ENCODE assay signal across 8 cellular contexts in the genomic region with DNA sequence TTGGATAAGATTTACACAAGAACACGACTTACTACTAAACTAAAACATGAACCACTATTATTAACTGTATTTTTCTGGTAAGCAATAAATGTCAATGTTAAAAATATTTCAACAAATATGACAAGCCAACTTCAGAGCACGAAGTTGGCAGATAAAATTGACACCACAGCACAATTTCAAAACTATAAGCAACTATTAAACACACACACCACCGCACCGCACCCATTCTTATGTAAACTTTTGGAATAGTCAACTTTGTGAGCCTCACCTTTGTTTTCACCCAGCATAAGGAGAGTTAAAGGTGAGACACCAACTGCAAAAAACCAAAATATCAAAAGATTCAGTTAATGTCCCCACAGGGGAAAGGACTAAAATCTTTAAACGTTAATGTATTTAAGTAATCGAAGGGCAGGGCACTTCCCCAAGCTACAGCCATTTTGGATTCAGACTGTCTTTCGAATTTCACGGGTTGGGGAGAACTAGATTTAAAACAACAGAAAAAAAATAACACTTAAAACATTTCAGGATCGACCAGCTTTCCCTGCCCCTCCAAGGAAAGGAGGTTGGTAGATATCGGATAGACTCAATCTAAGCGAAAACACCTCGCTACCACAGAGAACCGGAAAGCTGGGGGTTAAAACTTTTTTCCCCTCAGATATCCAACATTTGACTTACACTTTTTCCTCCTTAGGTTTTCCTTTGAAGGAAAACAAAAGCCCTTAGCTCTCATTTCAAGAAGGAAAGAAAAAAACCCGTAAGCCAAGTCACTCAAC. TPM values are rescaled to one million over a fixed set of nuclear protein-coding genes. Genes with fewer than 3 reads are reported as not detected.
DNase-seq lines count a peak whose midpoint lies in the region; ATAC-seq and TF ChIP-seq lines count a peak whose summit lies in the region.

No MANE protein-coding gene starts in this region.

- H3K4me3 ChIP-seq in foreskin fibroblast (ENCODE audit: low read depth in 1 of 2, low read length in 2 of 2) = peak overlapping the region; percentile 95 to 99

- no peak for TF ChIP-seq CTCF in foreskin fibroblast (IDR thresholded peaks at IDR 0.05; ENCODE audit: low read depth, low read length)

- peaks cover 31% of the 10 kb centered on the region for H3K36me3 Mint-ChIP-seq in stimulated activated naive CD8-positive, alpha-beta T cell treated with anti-CD3 and anti-CD28 coated beads, Interleukin-15, Interleukin-2, amounts not matched to agents 100 ng/mL and 50 ng/mL, for 24 hours (ENCODE audit: low read depth)
- H3K36me3 Mint-ChIP-seq in T-helper 1 cell treated with Interleukin-12 subunit alpha and Interleukin-12 subunit beta and Interleukin-4 antibody, amounts not matched to agents 30 μg/mL and 1 μg/mL, for 36 hours (ENCODE audit: low read depth) = peaks cover 8% of the 10 kb centered on the region

- DNase-seq in stimulated activated naive CD8-positive, alpha-beta T cell treated with anti-CD3 and anti-CD28 coated beads, Interleukin-15, Interleukin-2, amounts not matched to agents 100 U/mL and 50 U/mL, for 24 hours = no peak
- DNase-seq in foreskin fibroblast (peak in 1 of 2 donors; percentile 17), putamen (ENCODE audit: low spot score) (peak; percentile 56), sciatic nerve (ENCODE audit: low spot score) (no peak)

- H3K4me3 Mint-ChIP-seq in stimulated activated naive CD8-positive, alpha-beta T cell treated with anti-CD3 and anti-CD28 coated beads, Interleukin-15, Interleukin-2, amounts not matched to agents 100 ng/mL and 50 ng/mL, for 24 hours = peak overlapping the region; percentile 97
- peak overlapping the region; percentile 95 for H3K4me3 Mint-ChIP-seq in T-helper 1 cell treated with Interleukin-12 subunit alpha and Interleukin-12 subunit beta and Interleukin-4 antibody, amounts not matched to agents 30 μg/mL and 1 μg/mL, for 36 hours

- H3K27me3 Mint-ChIP-seq in stimulated activated naive CD8-positive, alpha-beta T cell treated with anti-CD3 and anti-CD28 coated beads, Interleukin-15, Interleukin-2, amounts not matched to agents 100 ng/mL and 50 ng/mL, for 24 hours = no peaks in the 10 kb centered on the region
- H3K27me3 Mint-ChIP-seq in T-helper 1 cell treated with Interleukin-12 subunit alpha and Interleukin-12 subunit beta and Interleukin-4 antibody, amounts not matched to agents 30 μg/mL and 1 μg/mL, for 36 hours (ENCODE audit: low read depth) = no peaks in the 10 kb centered on the region

- no peaks in the 10 kb centered on the region for H3K9me3 Mint-ChIP-seq in stimulated activated naive CD8-positive, alpha-beta T cell treated with anti-CD3 and anti-CD28 coated beads, Interleukin-15, Interleukin-2, amounts not matched to agents 100 ng/mL and 50 ng/mL, for 24 hours
- H3K9me3 Mint-ChIP-seq in T-helper 1 cell treated with Interleukin-12 subunit alpha and Interleukin-12 subunit beta and Interleukin-4 antibody, amounts not matched to agents 30 μg/mL and 1 μg/mL, for 36 hours = no peaks in the 10 kb centered on the region

- H3K27ac Mint-ChIP-seq in stimulated activated naive CD8-positive, alpha-beta T cell treated with anti-CD3 and anti-CD28 coated beads, Interleukin-15, Interleukin-2, amounts not matched to agents 100 ng/mL and 50 ng/mL, for 24 hours = peak overlapping the region; percentile 96
- H3K27ac Mint-ChIP-seq in T-helper 1 cell treated with Interleukin-12 subunit alpha and Interleukin-12 subunit beta and Interleukin-4 antibody, amounts not matched to agents 30 μg/mL and 1 μg/mL, for 36 hours = peak overlapping the region; percentile 100

- peaks cover 61% of the 10 kb centered on the region for H3K4me1 Mint-ChIP-seq in stimulated activated naive CD8-positive, alpha-beta T cell treated with anti-CD3 and anti-CD28 coated beads, Interleukin-15, Interleukin-2, amounts not matched to agents 100 ng/mL and 50 ng/mL, for 24 hours (ENCODE audit: low read depth)
- peaks cover 30% of the 10 kb centered on the region for H3K4me1 Mint-ChIP-seq in T-helper 1 cell treated with Interleukin-12 subunit alpha and Interleukin-12 subunit beta and Interleukin-4 antibody, amounts not matched to agents 30 μg/mL and 1 μg/mL, for 36 hours (ENCODE audit: low read depth)

- intact Hi-C loops in sciatic nerve (cut with DNase I) = no loop called here

- no peak for ATAC-seq in stimulated activated naive CD8-positive, alpha-beta T cell treated with anti-CD3 and anti-CD28 coated beads, Interleukin-15, Interleukin-2, amounts not matched to agents 100 U/mL and 50 U/mL, for 24 hours
- ATAC-seq in GM21619 (IDR thresholded peaks at IDR 0.05; ENCODE audit: unreplicated experiment) (no peak), HG03039 (IDR thresholded peaks at IDR 0.05; ENCODE audit: unreplicated experiment) (no peak), sciatic nerve (no peak)

RNA-seq across cellular contexts. Expression of gene GPBP1L1, which starts 0.8 kb away (rescaled TPM):
- total RNA-seq in sciatic nerve = 102 TPM

RNA-seq across cellular contexts. Expression of gene TMEM69, which starts 2.5 kb away (rescaled TPM):
- 14.0 TPM for total RNA-seq in sciatic nerve
